In the genomic region with DNA sequence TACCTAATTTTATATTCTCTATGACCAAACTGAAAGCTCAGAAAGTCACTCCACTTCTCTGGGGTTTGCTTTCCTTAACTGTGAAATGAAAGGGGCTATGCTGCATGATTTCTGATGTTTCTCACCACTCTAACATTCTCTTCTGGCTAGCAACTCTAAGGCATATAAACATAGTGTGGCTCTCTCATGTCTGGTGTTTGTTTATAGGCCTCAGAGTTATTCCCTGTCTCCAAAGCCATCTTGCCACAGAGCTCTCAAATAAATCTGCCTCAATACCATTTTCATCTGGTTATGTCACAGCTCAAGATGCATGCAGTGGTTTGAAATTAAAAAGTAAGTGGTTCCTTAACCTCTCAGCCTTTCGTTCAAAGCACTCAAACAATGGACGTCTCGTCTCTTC, we compare ENCODE assay signal across 16 cellular contexts. TPM values are rescaled to one million over a fixed set of nuclear protein-coding genes. Genes with fewer than 3 reads are reported as not detected.
DNase-seq lines count a peak whose midpoint lies in the region; ATAC-seq, FAIRE-seq and TF ChIP-seq lines count a peak whose summit lies in the region.
"Had no signal": no experiment of that assay in that cellular context is flagged by ENCODE, and none has a peak within 500 bp of the region (broad histone marks: within the 10 kb centered on the region; RNA-seq: fewer than 3 reads in every experiment).

No MANE protein-coding gene starts in this region.

- H3K9ac ChIP-seq in HepG2 (ENCODE audit: insufficient read depth, low read depth, low read length), result no peak overlapping the region

- in situ Hi-C loops in HepG2 (cut with HindIII; ENCODE audit: extremely low pct_ligation_motif_present, low pct_unique_long_range_greater_than_20kb), result no loop called here

- H3K79me2 ChIP-seq in HepG2 (ENCODE audit: insufficient read depth, low read length), result peaks cover 45% of the 10 kb centered on the region

- FAIRE-seq in A549 (lab: Jason Lieb, UNC) (peak; percentile 36), HepG2 (lab: Jason Lieb, UNC) (no peak)

- TF ChIP-seq RAD21 in A549 (conservative IDR thresholded peaks at IDR 0.05 in 1 of 2, IDR thresholded peaks at IDR 0.05 in 1 of 2), result no peak
- TF ChIP-seq RAD21 in HepG2 (CRISPR knock-in tag; IDR thresholded peaks at IDR 0.05), result no peak

- no peak overlapping the region for H3K4me3 Mint-ChIP-seq in HFFc6
- no peak overlapping the region for H3K4me3 Mint-ChIP-seq in nephron
- H3K4me3 Mint-ChIP-seq: CD4-positive, alpha-beta memory T cell had no signal

- no peaks in the 10 kb centered on the region; the same call in 1 of the 2 replicates for H4K20me1 ChIP-seq in HepG2 (ENCODE audit: insufficient read depth, low read length)

- peaks cover 16% of the 10 kb centered on the region for H3K9me3 Mint-ChIP-seq in HFFc6
- peaks cover 12% of the 10 kb centered on the region for H3K9me3 Mint-ChIP-seq in nephron

- intact Hi-C loops in esophagus muscularis mucosa (cut with DNase I) (no loop called here), HepG2 (cut with micrococcal nuclease; ENCODE audit: unreplicated experiment) (no loop called here)

- ATAC-seq in A549 (no peak), HepG2 (no peak), HG02938 (IDR thresholded peaks at IDR 0.05; ENCODE audit: unreplicated experiment) (no peak)

- POLR2A ChIA-PET in A549 (lab: Yijun Ruan, JAX), result no interaction called here
- POLR2A ChIA-PET in HepG2 (lab: Yijun Ruan, JAX), result no interaction called here

- H2AFZ ChIP-seq in HepG2 (ENCODE audit: low read length), result no peak overlapping the region

- H3K27me3 Mint-ChIP-seq in HFFc6 (ENCODE audit: insufficient read depth), result no peaks in the 10 kb centered on the region
- no peaks in the 10 kb centered on the region for H3K27me3 Mint-ChIP-seq in nephron (ENCODE audit: low read depth)
- H3K27me3 Mint-ChIP-seq: CD4-positive, alpha-beta memory T cell had no signal

- H3K27ac Mint-ChIP-seq in HFFc6, result peak overlapping the region; percentile 52
- H3K27ac Mint-ChIP-seq in nephron, result peak overlapping the region; percentile 35 to 43 (median 37)

- no peaks in the 10 kb centered on the region for H3K27me3 ChIP-seq in esophagus muscularis mucosa
- H3K27me3 ChIP-seq in HepG2 (ENCODE audit: control insufficient read depth in 1 of 2, insufficient read depth in 2 of 2, low read length in 2 of 2), result no peaks in the 10 kb centered on the region
- H3K27me3 ChIP-seq: BE2C, Peyer's patch had no signal

- no TSS peak for BruUV-seq in HepG2 (replicated peaks; lab: Mats Ljungman, UMichigan)

- H3K27ac ChIP-seq in A549 (no peak overlapping the region), esophagus muscularis mucosa (replicated peaks in 1 of 4) (peak overlapping the region in 3 of 4 donors; percentile 8 to 24 (median 10)), HepG2 (ENCODE audit: extremely low read length, insufficient read depth, low read length) (no peak overlapping the region)
- H3K27ac ChIP-seq: Peyer's patch had no signal

- TF ChIP-seq CTCF in A549 (IDR thresholded peaks at IDR 0.05) (no peak), HFFc6 (IDR thresholded peaks at IDR 0.05) (no peak), esophagus muscularis mucosa (IDR thresholded peaks at IDR 0.05) (no peak), nephron (IDR thresholded peaks at IDR 0.05; ENCODE audit: unreplicated experiment in 3 of 3) (no peak), HepG2 (CRISPR knock-in tag; IDR thresholded peaks at IDR 0.05) (no peak)

- DNase-seq in A549 (ENCODE audit: low read depth in 1 of 2, low spot score in 1 of 2) (no peak), HFFc6 (no peak), esophagus muscularis mucosa (ENCODE audit: extremely low spot score) (no peak), NCI-H748 treated with DMSO at 0.1 percent for 48 hours (lab: John Stamatoyannopoulos, UW) (no peak), HepG2 (ENCODE audit: low spot score) (no peak)
- DNase-seq: ACHN; BE2C; CD4-positive, alpha-beta memory T cell; GOT3; NCI-H1417; NCI-H2029; NCI-H510A treated with DMSO at 0.1 percent for 48 hours; Peyer's patch; Right ventricle myocardium superior had no signal

- CTCF ChIA-PET in A549 (lab: Yijun Ruan, JAX) (interaction anchor here (1.0 kb wide), 1 partner anchor 14 kb away, joined by 3 read pairs; no protein-coding TSS in a partner anchor), HepG2 (lab: Yijun Ruan, JAX; ENCODE audit: low intra/inter-chr PET ratio, low total read pairs) (no interaction called here)

- TF ChIP-seq POLR2A in A549 (IDR thresholded peaks at IDR 0.05; ENCODE audit: low read length) (no peak), esophagus muscularis mucosa (IDR thresholded peaks at IDR 0.05; ENCODE audit: low read depth) (no peak), HepG2 (IDR thresholded peaks at IDR 0.05; ENCODE audit: insufficient read depth in 1 of 2, low read depth in 2 of 2, low read length in 2 of 2) (no peak)

- H3K4me3 ChIP-seq in A549 (no peak overlapping the region), esophagus muscularis mucosa (no peak overlapping the region), HepG2 (replicated peaks in 1 of 3; ENCODE audit: insufficient read depth in 1 of 3, low read depth in 2 of 3, low read length in 3 of 3) (no peak overlapping the region)
- H3K4me3 ChIP-seq: Peyer's patch had no signal

- TF ChIP-seq EP300 in A549 (IDR thresholded peaks at IDR 0.05), result no peak
- no peak for TF ChIP-seq EP300 in esophagus muscularis mucosa (IDR thresholded peaks at IDR 0.05)
- no peak for TF ChIP-seq EP300 in HepG2 (IDR thresholded peaks at IDR 0.05; ENCODE audit: low read depth in 2 of 2, low read length in 2 of 2)
- no peak for TF ChIP-seq EP300 in HepG2 (CRISPR knock-in tag; IDR thresholded peaks at IDR 0.05; ENCODE audit: borderline replicate concordance)

- 95% methylated on average over 3 of the region's 3 CpGs for WGBS in A549 (ENCODE audit: missing lambda C conversion rate)
- 90% methylated on average over 3 of the region's 3 CpGs for WGBS in esophagus muscularis mucosa
- WGBS in HepG2 (ENCODE audit: low lambda C conversion rate), result 99% methylated on average over 3 of the region's 3 CpGs

- H3K9me3 ChIP-seq in A549 (peaks cover 9% of the 10 kb centered on the region; the same call in 2 of the 3 replicates), esophagus muscularis mucosa (peaks cover 0 to 8% (median 5%) of the 10 kb centered on the region in 4 donors), HepG2 (ENCODE audit: low read length) (peaks cover 10% of the 10 kb centered on the region)
- H3K9me3 ChIP-seq: BE2C, Peyer's patch had no signal

- H3K4me1 ChIP-seq in A549 (peaks cover 21% of the 10 kb centered on the region), esophagus muscularis mucosa (peaks cover 21 to 38% (median 34%) of the 10 kb centered on the region in 4 donors), HepG2 (ENCODE audit: insufficient read depth, low read length) (peaks cover 37% of the 10 kb centered on the region)
- H3K4me1 ChIP-seq: BE2C had no signal

- no peak overlapping the region for H3K4me2 ChIP-seq in A549
- H3K4me2 ChIP-seq in HepG2 (ENCODE audit: low read depth, low read length), result no peak overlapping the region

- peaks cover 12 to 56% (median 36%) of the 10 kb centered on the region in 4 donors for H3K36me3 ChIP-seq in esophagus muscularis mucosa
- peaks cover 13 to 62% of the 10 kb centered on the region in 2 experiments for H3K36me3 ChIP-seq in HepG2 (replicated peaks in 1 of 2; ENCODE audit: control insufficient read depth in 1 of 2, insufficient read depth in 2 of 2, low read length in 2 of 2)

- H3K4me1 Mint-ChIP-seq in HFFc6 (ENCODE audit: low read depth) (peaks cover 35% of the 10 kb centered on the region), nephron (peaks cover 11% of the 10 kb centered on the region)

- H3K36me3 Mint-ChIP-seq in HFFc6 (ENCODE audit: low read depth) (peaks cover 48% of the 10 kb centered on the region), nephron (ENCODE audit: low read depth) (peaks cover 62% of the 10 kb centered on the region)

RNA-seq across cellular contexts. Expression of gene TOMM70, which starts 16.2 kb away (rescaled TPM):
- polyA plus RNA-seq in A549 (2011; rRNA removed) (48.6 and 61.8 TPM in 2 replicates), A549 (2017; fragmentation: RNase III; extraction: RNeasy Plus Mini Kit Qiagen cat#74134 plus additional on column Dnase treatment) (49.1 to 55.4 TPM (median 49.3 TPM) in 3 replicates), HepG2 (2011; rRNA removed) (20.7 and 27.0 TPM in 2 replicates)
- polyA plus RNA-seq in A549 (2012; cell fraction: cytosol; rRNA removed), result 14.8 and 16.5 TPM in 2 replicates
- 11.7 and 12.6 TPM in 2 replicates for polyA plus RNA-seq in A549 (2012; cell fraction: nucleus; rRNA removed)
- 17.5 and 19.5 TPM in 2 replicates for polyA minus RNA-seq in A549 (2011; rRNA and poly(A)+ RNA removed)
- 10 to 100 TPM; 45.9 to 51.7 (median 48.7) TPM for total RNA-seq in HFFc6 (2021; fragmentation: NEBNext Ultra II Directional; extraction: Animal tissue kit (Norgen Biotek cat#: 25700))
- total RNA-seq in esophagus muscularis mucosa (10 to 100 TPM; 43.4 to 50.6 (median 46.4) TPM), HepG2 (2016; rRNA removed; fragmentation: Illumina TruSeq; extraction: Trizol) (77.2 and 95.2 TPM in 2 replicates)
- total RNA-seq in HepG2 (2016; cell fraction: cytosol; rRNA removed; fragmentation: Illumina TruSeq; extraction: Trizol; ENCODE audit: low read depth), result 6.5 and 9.2 TPM in 2 replicates
- total RNA-seq in HepG2 (2016; cell fraction: insoluble cytoplasmic fraction; rRNA removed; fragmentation: Illumina TruSeq; extraction: Trizol), result 75.3 and 96.0 TPM in 2 replicates
- 31.5 and 33.7 TPM in 2 replicates for total RNA-seq in HepG2 (2016; cell fraction: membrane; rRNA removed; fragmentation: Illumina TruSeq; extraction: Trizol)
- 50.1 and 54.0 TPM in 2 replicates for total RNA-seq in HepG2 (2016; cell fraction: nucleus; rRNA removed; fragmentation: Illumina TruSeq; extraction: Trizol)
- 11.9 and 15.5 TPM in 2 replicates for polyA plus RNA-seq in HepG2 (2011; cell fraction: cytosol; rRNA removed)
- 8.0 and 10.2 TPM in 2 replicates for polyA plus RNA-seq in HepG2 (2011; cell fraction: nucleus; rRNA removed)
- 30.9 and 42.1 TPM in 2 replicates for polyA plus RNA-seq in HepG2 (2012)
- polyA plus RNA-seq in HepG2 (2016; cell fraction: cytosol; fragmentation: Illumina TruSeq; extraction: Trizol; ENCODE audit: low read depth), result 3.9 and 4.3 TPM in 2 replicates
- 74.4 and 75.6 TPM in 2 replicates for polyA plus RNA-seq in HepG2 (2016; cell fraction: insoluble cytoplasmic fraction; fragmentation: Illumina TruSeq; extraction: Trizol; ENCODE audit: low read depth)
- 14.2 and 15.7 TPM in 2 replicates for polyA plus RNA-seq in HepG2 (2016; cell fraction: membrane; fragmentation: Illumina TruSeq; extraction: Trizol; ENCODE audit: low read depth)
- polyA plus RNA-seq in HepG2 (2016; cell fraction: nucleus; fragmentation: Illumina TruSeq; extraction: Trizol; ENCODE audit: insufficient read depth, low read depth), result 44.0 and 46.4 TPM in 2 replicates
- 24.9 and 26.6 TPM in 2 replicates for polyA minus RNA-seq in HepG2 (2011; rRNA and poly(A)+ RNA removed; ENCODE audit: low replicate concordance)
- polyA minus RNA-seq in HepG2 (2011; cell fraction: cytosol; rRNA and poly(A)+ RNA removed), result 41.5 and 45.5 TPM in 2 replicates
- 43.3 and 46.1 TPM in 2 replicates for polyA minus RNA-seq in HepG2 (2011; cell fraction: nucleus; rRNA and poly(A)+ RNA removed)

RNA-seq across cellular contexts. Expression of gene LNP1, which starts 16.6 kb away (rescaled TPM):
- polyA plus RNA-seq in A549 (2011; rRNA removed), result 1.2 and 2.0 TPM in 2 replicates
- 0.91 and 1.2 TPM in 2 replicates for polyA plus RNA-seq in A549 (2012; cell fraction: cytosol; rRNA removed)
- polyA plus RNA-seq in A549 (2012; cell fraction: nucleus; rRNA removed), result 0.53 and 1.0 TPM in 2 replicates
- 1.3 to 1.8 TPM (median 1.6 TPM) in 3 replicates for polyA plus RNA-seq in A549 (2017; fragmentation: RNase III; extraction: RNeasy Plus Mini Kit Qiagen cat#74134 plus additional on column Dnase treatment)
- 2.3 and 3.9 TPM in 2 replicates for polyA minus RNA-seq in A549 (2011; rRNA and poly(A)+ RNA removed)
- total RNA-seq in HFFc6 (2021; fragmentation: NEBNext Ultra II Directional; extraction: Animal tissue kit (Norgen Biotek cat#: 25700)), result 1 to 10 TPM; 1.1 to 2.7 (median 1.6) TPM
- total RNA-seq in esophagus muscularis mucosa, result 1 to 10 TPM; 1.8 to 3.7 (median 2.4) TPM
- 6.0 and 7.0 TPM in 2 replicates for total RNA-seq in HepG2 (2016; rRNA removed; fragmentation: Illumina TruSeq; extraction: Trizol)
- 3.0 and 3.4 TPM in 2 replicates for total RNA-seq in HepG2 (2016; cell fraction: cytosol; rRNA removed; fragmentation: Illumina TruSeq; extraction: Trizol; ENCODE audit: low read depth)
- total RNA-seq in HepG2 (2016; cell fraction: insoluble cytoplasmic fraction; rRNA removed; fragmentation: Illumina TruSeq; extraction: Trizol), result 6.4 and 6.6 TPM in 2 replicates
- total RNA-seq in HepG2 (2016; cell fraction: membrane; rRNA removed; fragmentation: Illumina TruSeq; extraction: Trizol), result 7.4 and 9.1 TPM in 2 replicates
- 10.3 and 12.6 TPM in 2 replicates for total RNA-seq in HepG2 (2016; cell fraction: nucleus; rRNA removed; fragmentation: Illumina TruSeq; extraction: Trizol)
- 3.4 and 3.6 TPM in 2 replicates for polyA plus RNA-seq in HepG2 (2011; rRNA removed)
- polyA plus RNA-seq in HepG2 (2011; cell fraction: cytosol; rRNA removed), result 4.9 and 6.1 TPM in 2 replicates
- polyA plus RNA-seq in HepG2 (2011; cell fraction: nucleus; rRNA removed), result 7.0 and 8.3 TPM in 2 replicates
- polyA plus RNA-seq in HepG2 (2012), result 3.7 and 5.4 TPM in 2 replicates
- polyA plus RNA-seq in HepG2 (2016; cell fraction: cytosol; fragmentation: Illumina TruSeq; extraction: Trizol; ENCODE audit: low read depth), result 2.3 and 3.0 TPM in 2 replicates
- polyA plus RNA-seq in HepG2 (2016; cell fraction: insoluble cytoplasmic fraction; fragmentation: Illumina TruSeq; extraction: Trizol; ENCODE audit: low read depth), result 6.5 and 7.3 TPM in 2 replicates
- 6.5 and 6.9 TPM in 2 replicates for polyA plus RNA-seq in HepG2 (2016; cell fraction: membrane; fragmentation: Illumina TruSeq; extraction: Trizol; ENCODE audit: low read depth)
- polyA plus RNA-seq in HepG2 (2016; cell fraction: nucleus; fragmentation: Illumina TruSeq; extraction: Trizol; ENCODE audit: insufficient read depth, low read depth), result 4.8 and 5.0 TPM in 2 replicates
- polyA minus RNA-seq in HepG2 (2011; rRNA and poly(A)+ RNA removed; ENCODE audit: low replicate concordance), result 9.4 and 11.0 TPM in 2 replicates
- polyA minus RNA-seq in HepG2 (2011; cell fraction: cytosol; rRNA and poly(A)+ RNA removed), result 4.6 and 6.0 TPM in 2 replicates
- polyA minus RNA-seq in HepG2 (2011; cell fraction: nucleus; rRNA and poly(A)+ RNA removed), result 49.2 and 56.0 TPM in 2 replicates

RNA-seq across cellular contexts. Expression of gene NIT2, which starts 50.2 kb away (rescaled TPM):
- polyA plus RNA-seq in A549 (2011; rRNA removed) (122 and 140 TPM in 2 replicates), A549 (2017; fragmentation: RNase III; extraction: RNeasy Plus Mini Kit Qiagen cat#74134 plus additional on column Dnase treatment) (75.0 to 77.2 TPM (median 76.6 TPM) in 3 replicates), HepG2 (2011; rRNA removed) (41.4 and 43.4 TPM in 2 replicates)
- polyA plus RNA-seq in A549 (2012; cell fraction: cytosol; rRNA removed), result 40.6 and 43.9 TPM in 2 replicates
- 48.7 and 82.4 TPM in 2 replicates for polyA plus RNA-seq in A549 (2012; cell fraction: nucleus; rRNA removed)
- 20.9 and 27.1 TPM in 2 replicates for polyA minus RNA-seq in A549 (2011; rRNA and poly(A)+ RNA removed)
- total RNA-seq in HFFc6 (2021; fragmentation: NEBNext Ultra II Directional; extraction: Animal tissue kit (Norgen Biotek cat#: 25700)), result 10 to 100 TPM; 36.4 to 48.6 (median 42.7) TPM
- total RNA-seq in esophagus muscularis mucosa (10 to 100 TPM; 15.6 to 34.1 (median 18.5) TPM), HepG2 (2016; rRNA removed; fragmentation: Illumina TruSeq; extraction: Trizol) (49.1 and 54.3 TPM in 2 replicates)
- total RNA-seq in HepG2 (2016; cell fraction: cytosol; rRNA removed; fragmentation: Illumina TruSeq; extraction: Trizol; ENCODE audit: low read depth), result 8.5 and 10.3 TPM in 2 replicates
- 50.7 and 55.5 TPM in 2 replicates for total RNA-seq in HepG2 (2016; cell fraction: insoluble cytoplasmic fraction; rRNA removed; fragmentation: Illumina TruSeq; extraction: Trizol)
- 15.4 and 15.6 TPM in 2 replicates for total RNA-seq in HepG2 (2016; cell fraction: membrane; rRNA removed; fragmentation: Illumina TruSeq; extraction: Trizol)
- total RNA-seq in HepG2 (2016; cell fraction: nucleus; rRNA removed; fragmentation: Illumina TruSeq; extraction: Trizol), result 42.6 and 44.4 TPM in 2 replicates
- 10.6 and 16.0 TPM in 2 replicates for polyA plus RNA-seq in HepG2 (2011; cell fraction: cytosol; rRNA removed)
- 89.2 and 101 TPM in 2 replicates for polyA plus RNA-seq in HepG2 (2011; cell fraction: nucleus; rRNA removed)
- 26.0 and 34.9 TPM in 2 replicates for polyA plus RNA-seq in HepG2 (2012)
- 14.8 and 14.9 TPM in 2 replicates for polyA plus RNA-seq in HepG2 (2016; cell fraction: cytosol; fragmentation: Illumina TruSeq; extraction: Trizol; ENCODE audit: low read depth)
- polyA plus RNA-seq in HepG2 (2016; cell fraction: insoluble cytoplasmic fraction; fragmentation: Illumina TruSeq; extraction: Trizol; ENCODE audit: low read depth), result 47.6 and 48.6 TPM in 2 replicates
- 10.6 and 12.0 TPM in 2 replicates for polyA plus RNA-seq in HepG2 (2016; cell fraction: membrane; fragmentation: Illumina TruSeq; extraction: Trizol; ENCODE audit: low read depth)
- 78.3 and 81.9 TPM in 2 replicates for polyA plus RNA-seq in HepG2 (2016; cell fraction: nucleus; fragmentation: Illumina TruSeq; extraction: Trizol; ENCODE audit: insufficient read depth, low read depth)
- 7.3 and 20.3 TPM in 2 replicates for polyA minus RNA-seq in HepG2 (2011; rRNA and poly(A)+ RNA removed; ENCODE audit: low replicate concordance)
- 4.6 and 5.9 TPM in 2 replicates for polyA minus RNA-seq in HepG2 (2011; cell fraction: cytosol; rRNA and poly(A)+ RNA removed)
- 32.6 and 33.7 TPM in 2 replicates for polyA minus RNA-seq in HepG2 (2011; cell fraction: nucleus; rRNA and poly(A)+ RNA removed)

Comparison
In these comparisons a context has a peak if more than half of its experiments do, and no peak if none do; other contexts are left out.
1. H3K27ac ChIP-seq: peak in esophagus muscularis mucosa (3 of 4); none in A549 (0 of 2) and HepG2 (single experiment).